ENCODE assay signal across 4 cellular contexts in the genomic region with DNA sequence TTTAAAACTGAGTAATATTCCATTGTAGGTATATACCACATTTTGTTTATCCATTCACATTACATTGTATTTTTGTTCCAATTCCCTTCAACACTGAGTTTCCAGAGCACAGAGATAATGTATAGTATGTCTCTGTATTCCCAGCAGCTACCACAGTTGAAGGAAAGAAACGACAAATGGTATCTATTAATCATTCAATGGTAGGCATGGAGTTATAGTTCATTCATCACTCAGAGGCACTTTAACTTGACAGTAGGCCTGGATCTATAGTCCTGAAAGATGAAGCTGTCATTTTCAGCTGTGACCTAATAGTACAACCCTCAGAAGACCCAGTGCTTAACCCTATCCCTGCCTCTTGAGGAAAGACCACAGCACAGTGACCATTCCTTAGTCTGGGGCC.
"Had no signal": no experiment of that assay in that cellular context is flagged by ENCODE, and none has a peak within 500 bp of the region (broad histone marks: within the 10 kb centered on the region; RNA-seq: fewer than 3 reads in every experiment).

No MANE protein-coding gene starts in this region.

- DNase-seq: GOT3, H9, HCEC 1CT, IMR-90 had no signal

- H3K4me3 Mint-ChIP-seq: H9 had no signal

- H3K9me3 Mint-ChIP-seq: H9 had no signal

- H3K27ac Mint-ChIP-seq: H9 had no signal
